Comparison of ENCODE assay signal across 18 cellular contexts in genomic region chr3:66544619-66545429, GRCh38. TPM values are rescaled to one million over a fixed set of nuclear protein-coding genes. Genes with fewer than 3 reads are reported as not detected.
A peak's percentile ranks its signal among the peaks of the same experiment; 100 is the strongest.
DNase-seq lines count a peak whose midpoint lies in the region; ATAC-seq, FAIRE-seq and TF ChIP-seq lines count a peak whose summit lies in the region.
"Had no signal": no experiment of that assay in that cellular context is flagged by ENCODE, and none has a peak within 500 bp of the region (broad histone marks: within the 10 kb centered on the region; RNA-seq: fewer than 3 reads in every experiment).

No MANE protein-coding gene starts in this region.

- POLR2A ChIA-PET in IMR-90 (lab: Charles Lee; ENCODE audit: unreplicated experiment), result no interaction called here

- H3K27me3 Mint-ChIP-seq in endodermal cell (ENCODE audit: insufficient read depth), result peaks cover 3% of the 10 kb centered on the region
- H3K27me3 Mint-ChIP-seq: CD4-positive, alpha-beta memory T cell had no signal

- no peak overlapping the region for H2BK15ac ChIP-seq in IMR-90 (ENCODE audit: low read depth, low read length)

- H3K4me1 ChIP-seq in IMR-90 (ENCODE audit: control insufficient read depth, insufficient read depth, low read length), result no peaks in the 10 kb centered on the region
- H3K4me1 ChIP-seq in endodermal cell (ENCODE audit: control insufficient read depth, insufficient read depth, low read length), result no peaks in the 10 kb centered on the region
- H3K4me1 ChIP-seq in kidney (ENCODE audit: control insufficient read depth in 1 of 2, insufficient read depth in 1 of 2, low read depth in 1 of 2, low read length in 2 of 2), result no peaks in the 10 kb centered on the region
- no peaks in the 10 kb centered on the region for H3K4me1 ChIP-seq in aorta (ENCODE audit: control insufficient read depth in 1 of 2, insufficient read depth in 2 of 2, low read length in 2 of 2)

- ATAC-seq in IMR-90 (ENCODE audit: low read depth), result no peak
- ATAC-seq in aorta (ENCODE audit: low FRiP score), result no peak

- H3K79me1 ChIP-seq in IMR-90 (ENCODE audit: low read depth in 1 of 2, low read length in 2 of 2), result no peaks in the 10 kb centered on the region

- H4K5ac ChIP-seq in IMR-90 (ENCODE audit: low read depth, low read length), result no peak overlapping the region

- no peaks in the 10 kb centered on the region for H3K27me3 ChIP-seq in IMR-90 (ENCODE audit: control insufficient read depth, insufficient read depth, low read length)
- no peaks in the 10 kb centered on the region for H3K27me3 ChIP-seq in endodermal cell (ENCODE audit: control insufficient read depth, insufficient read depth, low read length, poor library complexity, severe bottlenecking)
- no peaks in the 10 kb centered on the region for H3K27me3 ChIP-seq in aorta (ENCODE audit: control insufficient read depth in 1 of 2, insufficient read depth in 2 of 2, low read length in 1 of 2)

- no peaks in the 10 kb centered on the region for H3K36me3 Mint-ChIP-seq in endodermal cell (ENCODE audit: low read depth)
- H3K36me3 Mint-ChIP-seq: CD4-positive, alpha-beta memory T cell had no signal

- H3K18ac ChIP-seq in IMR-90 (ENCODE audit: low read depth, low read length), result no peak overlapping the region

- no peaks in the 10 kb centered on the region for H4K20me1 ChIP-seq in IMR-90 (ENCODE audit: insufficient read depth, low read length)

- H2AK9ac ChIP-seq in IMR-90 (replicated peaks; ENCODE audit: low read depth, low read length, poor library complexity), result no peak overlapping the region

- no peaks in the 10 kb centered on the region for H3K9me1 ChIP-seq in IMR-90 (ENCODE audit: insufficient read depth, low read length)

- no peak overlapping the region for H3K4ac ChIP-seq in IMR-90 (ENCODE audit: low read depth, low read length)

- dilution Hi-C loops in IMR-90 (cut with HindIII; ENCODE audit: low sequenced_read_pairs, unreplicated experiment), result no loop called here

- H2BK20ac ChIP-seq in IMR-90 (ENCODE audit: low read depth, low read length), result no peak overlapping the region

- H3K14ac ChIP-seq in IMR-90 (replicated peaks; ENCODE audit: low read depth, low read length), result no peak overlapping the region

- no peak overlapping the region for H3K23ac ChIP-seq in IMR-90 (ENCODE audit: low read depth, low read length)

- H2BK5ac ChIP-seq in IMR-90 (ENCODE audit: low read depth, low read length, poor library complexity, severe bottlenecking), result no peak overlapping the region

- H3K9ac ChIP-seq in IMR-90 (ENCODE audit: low read depth, low read length), result no peak overlapping the region
- no peak overlapping the region for H3K9ac ChIP-seq in endodermal cell (ENCODE audit: extremely low read depth, low read length, poor library complexity, severe bottlenecking)
- no peak overlapping the region for H3K9ac ChIP-seq in kidney (ENCODE audit: low read length in 2 of 2)

- no peak overlapping the region for H3K56ac ChIP-seq in IMR-90 (ENCODE audit: extremely low read depth, insufficient read depth, low read length)

- no TSS peak for BruUV-seq in IMR-90 (replicated peaks; lab: Mats Ljungman, UMichigan)

- no peak overlapping the region for H3K4me3 Mint-ChIP-seq in endodermal cell
- H3K4me3 Mint-ChIP-seq: CD4-positive, alpha-beta memory T cell had no signal

- 97% methylated on average over 19 of the region's 43 CpGs; no CpG with 5 or more reads in 1 of the 2 experiments for WGBS in IMR-90 (ENCODE audit: extremely low coverage in 2 of 2, insufficient read length in 1 of 2), 2 experiments
- WGBS in endodermal cell (ENCODE audit: insufficient coverage in 1 of 2, insufficient read length in 1 of 2), 2 experiments, result 95 to 96% methylated on average over 11 to 43 of the region's 43 CpGs
- WGBS in aorta, 2 donors, result 97% methylated on average over 40 to 43 of the region's 43 CpGs

- intact Hi-C loops in IMR-90 (cut with micrococcal nuclease) (no loop called here), kidney (cut with DNase I) (no loop called here), aorta (cut with DNase I) (no loop called here)

- no peak for FAIRE-seq in kidney (lab: Jason Lieb, UNC)
- FAIRE-seq: GM12891, GM18507 had no signal

- no peak overlapping the region for H3K27ac ChIP-seq in IMR-90 (ENCODE audit: insufficient read depth, low read length)
- no peak overlapping the region for H3K27ac ChIP-seq in endodermal cell (ENCODE audit: low read depth, low read length)
- no peak overlapping the region for H3K27ac ChIP-seq in kidney (ENCODE audit: low read depth in 2 of 2, low read length in 2 of 2)
- H3K27ac ChIP-seq in aorta (ENCODE audit: low read depth in 1 of 2, low read length in 2 of 2), result no peak overlapping the region

- H2AK5ac ChIP-seq in IMR-90 (ENCODE audit: low read depth, low read length), result no peak overlapping the region

- no peak overlapping the region for H3K27ac Mint-ChIP-seq in endodermal cell
- H3K27ac Mint-ChIP-seq: CD4-positive, alpha-beta memory T cell had no signal

- no peak for TF ChIP-seq POLR2A in IMR-90 (IDR thresholded peaks at IDR 0.05; ENCODE audit: low read depth, low read length)

- no peak overlapping the region for H3K4me3 ChIP-seq in IMR-90 (ENCODE audit: insufficient read depth, low read depth, low read length)
- H3K4me3 ChIP-seq in endodermal cell (ENCODE audit: low read length), result no peak overlapping the region
- H3K4me3 ChIP-seq in kidney (ENCODE audit: low read length in 2 of 2), result no peak overlapping the region
- no peak overlapping the region for H3K4me3 ChIP-seq in aorta (ENCODE audit: low read length in 2 of 2)

- H3K9me3 ChIP-seq in IMR-90 (ENCODE audit: control insufficient read depth, insufficient read depth, low read length) (peaks cover 1% of the 10 kb centered on the region; the same call in 1 of the 2 replicates), endodermal cell (ENCODE audit: control insufficient read depth, low read length) (peaks cover 5% of the 10 kb centered on the region), kidney (ENCODE audit: control insufficient read depth in 1 of 2, low read length in 2 of 2) (no peaks in the 10 kb centered on the region), aorta (ENCODE audit: control insufficient read depth, low read length) (no peaks in the 10 kb centered on the region)

- DNase-seq in IMR-90, result no peak
- peak; percentile 26 for DNase-seq in endodermal cell
- peak; percentile 69 for DNase-seq in kidney
- no peak for DNase-seq in SW 1271 (lab: John Stamatoyannopoulos, UW)
- no peak for DNase-seq in aorta
- DNase-seq in NCI-H1105 (lab: John Stamatoyannopoulos, UW), result no peak
- DNase-seq: C1 segment of cervical spinal cord; Calu3; CD4-positive, alpha-beta memory T cell; COR-L47; DMS53; DMS79 treated with DMSO at 0.1 percent for 48 hours; GF-D8; GOT3; H7; HCEC 1CT had no signal

- no peak overlapping the region for H2BK120ac ChIP-seq in IMR-90 (ENCODE audit: low read depth, low read length)

- no peak overlapping the region for H3K4me2 ChIP-seq in IMR-90 (ENCODE audit: low read depth, low read length)

- TF ChIP-seq CTCF in IMR-90 (conservative IDR thresholded peaks at IDR 0.05; ENCODE audit: low read depth, low read length), result no peak
- no peak for TF ChIP-seq CTCF in endodermal cell (conservative IDR thresholded peaks at IDR 0.05)
- TF ChIP-seq CTCF in kidney (IDR thresholded peaks at IDR 0.05; ENCODE audit: borderline replicate concordance, extremely low read depth, insufficient read depth), result no peak

- no peak overlapping the region for H2AFZ ChIP-seq in IMR-90 (replicated peaks; ENCODE audit: low read length, poor library complexity)

- H3K36me3 ChIP-seq in IMR-90 (ENCODE audit: control insufficient read depth, insufficient read depth, low read length) (no peaks in the 10 kb centered on the region), endodermal cell (ENCODE audit: control insufficient read depth, insufficient read depth, low read length) (no peaks in the 10 kb centered on the region), kidney (ENCODE audit: control insufficient read depth in 1 of 2, insufficient read depth in 2 of 2, low read length in 2 of 2) (no peaks in the 10 kb centered on the region), aorta (ENCODE audit: control insufficient read depth in 1 of 2, insufficient read depth in 2 of 2, low read length in 1 of 2) (no peaks in the 10 kb centered on the region)

- no peak overlapping the region for H4K91ac ChIP-seq in IMR-90 (ENCODE audit: insufficient read depth, low read depth, low read length)

- H3K9me3 Mint-ChIP-seq in endodermal cell, result peaks cover 15% of the 10 kb centered on the region

- in situ Hi-C loops in IMR-90 (cut with MboI; ENCODE audit: low sequenced_read_pairs), result no loop called here

- TF ChIP-seq RAD21 in IMR-90 (IDR thresholded peaks at IDR 0.05; ENCODE audit: low read length), result no peak

- no peak overlapping the region for H4K8ac ChIP-seq in IMR-90 (ENCODE audit: low read depth in 2 of 2, low read length in 2 of 2)

- CTCF ChIA-PET in IMR-90 (lab: Yijun Ruan, JAX), result no interaction called here

- no peaks in the 10 kb centered on the region for H3K4me1 Mint-ChIP-seq in endodermal cell

TF ChIP-seq in IMR-90, 13 proteins besides CTCF, POLR2A, EP300 and RAD21:
- TF ChIP-seq CEBPB (IDR thresholded peaks at IDR 0.05; ENCODE audit: low read depth, low read length), result peak; percentile 73; the same call in 1 of the 2 replicates
- no peak for TF ChIP-seq RCOR1 (IDR thresholded peaks at IDR 0.05; ENCODE audit: insufficient replicate concordance, low read length)

RNA-seq across cellular contexts. Expression of gene LRIG1, which starts 44.0 kb away (rescaled TPM):
- total RNA-seq in IMR-90 (2012; rRNA removed), result 69.2 and 87.8 TPM in 2 replicates
- polyA plus RNA-seq in IMR-90 (2012; rRNA removed), result 55.9 and 62.8 TPM in 2 replicates
- 35.1 and 74.2 TPM in 2 replicates for polyA plus RNA-seq in IMR-90 (2012; cell fraction: cytosol; rRNA removed)
- 87.7 and 98.9 TPM in 2 replicates for polyA plus RNA-seq in IMR-90 (2012; cell fraction: nucleus; rRNA removed; ENCODE audit: low replicate concordance)
- total RNA-seq in endodermal cell, result 10 to 100 TPM; 37.5 to 42.3 TPM
- 119 TPM for polyA plus RNA-seq in endodermal cell (2013, experiment 1 of 2)
- 96.5 TPM for polyA plus RNA-seq in endodermal cell (2013, experiment 2 of 2)
- 20.6 TPM for total RNA-seq in kidney
- 8.2 TPM for polyA plus RNA-seq in kidney (ENCODE audit: insufficient read depth, low read depth, low replicate concordance)
- total RNA-seq in aorta, result 100 to 1,000 TPM in 1 of 2 donors, 10 to 100 TPM in 1; 75.7 to 115 TPM
- polyA plus RNA-seq in aorta, result 10 to 100 TPM; 15.0 to 62.1 TPM

Comparison
In these comparisons a context has a peak if more than half of its experiments do, and no peak if none do; other contexts are left out.
1. DNase-seq: peak in endodermal cell (single experiment) and kidney (single experiment); none in IMR-90 (single experiment), SW 1271 (0 of 2), aorta (0 of 2) and NCI-H1105 (single experiment).